8 cellular contexts compared by ENCODE assay signal in genomic region chr3:132418916-132419315, GRCh38. TPM values are rescaled to one million over a fixed set of nuclear protein-coding genes. Genes with fewer than 3 reads are reported as not detected.
DNase-seq lines count a peak whose midpoint lies in the region; ATAC-seq, FAIRE-seq and TF ChIP-seq lines count a peak whose summit lies in the region.

No MANE protein-coding gene starts in this region.

- TF ChIP-seq CTCF in PC-9 (conservative IDR thresholded peaks at IDR 0.05) (no peak), progenitor cell of endocrine pancreas (IDR thresholded peaks at IDR 0.05; ENCODE audit: unreplicated experiment) (no peak)

- H3K27me3 ChIP-seq in H7 (ENCODE audit: control insufficient read depth, insufficient read depth, low read length) (no peaks in the 10 kb centered on the region), PC-9 (ENCODE audit: insufficient read depth, low read depth) (no peaks in the 10 kb centered on the region), endocrine pancreas (ENCODE audit: control insufficient read depth, insufficient read depth, low read length) (no peaks in the 10 kb centered on the region)

- no peak overlapping the region for H3K9ac ChIP-seq in endocrine pancreas (ENCODE audit: control insufficient read depth, insufficient read depth, low read length)

- no peaks in the 10 kb centered on the region for H3K9me3 Mint-ChIP-seq in progenitor cell of endocrine pancreas (ENCODE audit: low read depth)

- no TSS peak for BruUV-seq in PC-9 (replicated peaks; lab: Mats Ljungman, UMichigan)

- H2AFZ ChIP-seq in PC-9 = no peak overlapping the region

- H3K9me3 ChIP-seq in PC-9 (ENCODE audit: insufficient read depth, low read depth) = no peaks in the 10 kb centered on the region
- no peaks in the 10 kb centered on the region for H3K9me3 ChIP-seq in endocrine pancreas (ENCODE audit: control insufficient read depth, low read length)

- CTCF ChIA-PET in PC-9 (lab: Charles Lee) = no interaction called here

- H3K27ac Mint-ChIP-seq in progenitor cell of endocrine pancreas = no peak overlapping the region

- H3K9me2 ChIP-seq in PC-9 (ENCODE audit: insufficient read depth) = no peaks in the 10 kb centered on the region

- intact Hi-C loops in PC-9 (cut with micrococcal nuclease; ENCODE audit: unreplicated experiment) = loop anchor here (5.0 kb wide), 2 partner anchors 72 to 282 kb away; no protein-coding TSS in a partner anchor

- peak overlapping the region; percentile 99 for H3K4me3 Mint-ChIP-seq in progenitor cell of endocrine pancreas (ENCODE audit: low read depth)

- ATAC-seq in HG03442 (IDR thresholded peaks at IDR 0.05; ENCODE audit: unreplicated experiment) = no peak

- peaks cover 37% of the 10 kb centered on the region for H3K4me1 Mint-ChIP-seq in progenitor cell of endocrine pancreas (ENCODE audit: low read depth)

- H3K27ac ChIP-seq in PC-9 = peak overlapping the region; percentile 81

- no peaks in the 10 kb centered on the region for H3K36me3 Mint-ChIP-seq in progenitor cell of endocrine pancreas (ENCODE audit: insufficient read depth)

- DNase-seq in H7 (no peak), PC-9 (no peak), progenitor cell of endocrine pancreas (ENCODE audit: low spot score, unreplicated experiment) (no peak), AG08396 (ENCODE audit: low spot score) (no peak), HTR-8/SVneo (ENCODE audit: insufficient read length, low spot score) (no peak)
- no peak for DNase-seq in stimulated activated CD4-positive, alpha-beta T cell treated with anti-CD3 and anti-CD28 coated beads, Interleukin-4, amount 100 ng/mL, for 4 hours

- no peaks in the 10 kb centered on the region for H3K27me3 Mint-ChIP-seq in progenitor cell of endocrine pancreas

- H3K4me1 ChIP-seq in PC-9 (replicated peaks; ENCODE audit: insufficient read depth) (peaks cover 22% of the 10 kb centered on the region), endocrine pancreas (ENCODE audit: control insufficient read depth, insufficient read depth, low read length) (peaks cover 27% of the 10 kb centered on the region)

- peaks cover 59% of the 10 kb centered on the region for H3K79me2 ChIP-seq in PC-9 (ENCODE audit: low read depth)

- H3F3A ChIP-seq in PC-9 (ENCODE audit: insufficient read depth, low read depth) = peaks cover 9% of the 10 kb centered on the region

- peak overlapping the region; percentile 96; the same call in 1 of the 2 replicates for H3K4me3 ChIP-seq in H7 (ENCODE audit: insufficient read depth, low read depth, low read length)
- H3K4me3 ChIP-seq in PC-9 = peak overlapping the region; percentile 89
- peak overlapping the region; percentile 80 for H3K4me3 ChIP-seq in endocrine pancreas (ENCODE audit: control insufficient read depth, insufficient read depth, low read length)

- peaks cover 4% of the 10 kb centered on the region; the same call in 1 of the 2 replicates for H4K20me1 ChIP-seq in PC-9 (ENCODE audit: insufficient read depth)

- POLR2A ChIA-PET in PC-9 (lab: Charles Lee; ENCODE audit: unreplicated experiment) = no interaction called here

- peak overlapping the region; percentile 97 for H3K4me2 ChIP-seq in PC-9

- FAIRE-seq in HTR-8/SVneo (lab: Jason Lieb, UNC) = no peak

- H3K36me3 ChIP-seq in H7 (replicated peaks; ENCODE audit: control insufficient read depth, insufficient read depth, low read length) (no peaks in the 10 kb centered on the region), PC-9 (ENCODE audit: low read depth) (peaks cover 17% of the 10 kb centered on the region; the same call in 1 of the 2 replicates), endocrine pancreas (ENCODE audit: control insufficient read depth, insufficient read depth, low read length) (no peaks in the 10 kb centered on the region)

RNA-seq across cellular contexts. Expression of gene DNAJC13, which starts 1.6 kb away (rescaled TPM):
- 17.1 and 22.7 TPM in 2 replicates for total RNA-seq in H7 (2014; rRNA removed; shearing (Covaris generic))
- 44.6 and 56.6 TPM in 2 replicates for total RNA-seq in PC-9 (2021)
- total RNA-seq in progenitor cell of endocrine pancreas = 37.3 and 43.0 TPM in 2 replicates
